ENCODE assay signal across 12 cellular contexts in the genomic region with DNA sequence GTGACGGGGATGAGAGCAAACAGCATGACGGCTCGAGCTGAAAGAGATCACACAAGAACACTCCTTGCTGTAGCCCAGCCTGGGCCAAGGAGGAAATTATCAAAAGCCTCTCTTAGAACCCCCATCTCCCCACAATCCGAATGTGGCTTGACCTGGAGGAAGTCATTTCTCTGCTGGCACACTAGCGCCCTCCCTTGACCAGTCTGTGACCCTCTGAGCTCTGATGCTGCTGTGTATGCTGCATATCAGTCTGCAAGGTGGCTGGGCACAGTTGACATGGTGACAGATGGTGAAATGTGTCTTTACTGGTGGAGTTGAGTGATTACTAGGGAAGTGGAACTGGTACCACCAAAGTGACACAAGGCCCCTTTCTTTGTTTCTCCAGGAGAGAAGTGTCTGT. TPM values are rescaled to one million over a fixed set of nuclear protein-coding genes. Genes with fewer than 3 reads are reported as not detected.
A peak's percentile ranks its signal among the peaks of the same experiment; 100 is the strongest.
DNase-seq lines count a peak whose midpoint lies in the region; ATAC-seq and TF ChIP-seq lines count a peak whose summit lies in the region.
"Had no signal": no experiment of that assay in that cellular context is flagged by ENCODE, and none has a peak within 500 bp of the region (broad histone marks: within the 10 kb centered on the region; RNA-seq: fewer than 3 reads in every experiment).

No MANE protein-coding gene starts in this region.

- DNase-seq in NCI-H2196 (lab: John Stamatoyannopoulos, UW; ENCODE audit: unreplicated experiment) (peak; percentile 2), NCI-H2196 treated with DMSO at 0.1 percent for 48 hours (lab: John Stamatoyannopoulos, UW; ENCODE audit: unreplicated experiment) (no peak), HFFc6 (no peak), UCSD-AML1 (lab: John Stamatoyannopoulos, UW; ENCODE audit: unreplicated experiment) (peak; percentile 83), mesenteric fat pad (ENCODE audit: low spot score) (peak; percentile 62), NCI-H446 treated with DMSO at 0.1 percent for 48 hours (lab: John Stamatoyannopoulos, UW) (no peak)
- no peak for DNase-seq in activated CD8-positive, alpha-beta memory T cell treated with anti-CD3 and anti-CD28 coated beads, Interleukin-2, amount 10 ng/mL, durations not matched to agents 7 days and 5 days
- DNase-seq: nephron progenitor cell; stimulated activated CD4-positive, alpha-beta T cell treated with anti-CD3 and anti-CD28 coated beads, Interleukin-4, amount 100 ng/mL, for 24 hours; thyroid gland had no signal

- CTCF ChIA-PET in activated CD8-positive, alpha-beta memory T cell treated with anti-CD3 and anti-CD28 coated beads, Interleukin-2, amount 10 ng/mL, durations not matched to agents 7 days and 5 days (lab: Charles Lee) = interaction anchor here (1.5 kb wide), 1 partner anchor 16 kb away, joined by 4 read pairs; no protein-coding TSS in a partner anchor

- no peak overlapping the region for H3K27ac Mint-ChIP-seq in HFFc6
- H3K27ac Mint-ChIP-seq in activated CD8-positive, alpha-beta memory T cell treated with anti-CD3 and anti-CD28 coated beads, Interleukin-2, amount 10 ng/mL, durations not matched to agents 7 days and 5 days = no peak overlapping the region
- H3K27ac Mint-ChIP-seq: nephron progenitor cell had no signal

- no peaks in the 10 kb centered on the region for H3K36me3 Mint-ChIP-seq in HFFc6 (ENCODE audit: low read depth)
- no peaks in the 10 kb centered on the region for H3K36me3 Mint-ChIP-seq in activated CD8-positive, alpha-beta memory T cell treated with anti-CD3 and anti-CD28 coated beads, Interleukin-2, amount 10 ng/mL, durations not matched to agents 7 days and 5 days

- H3K4me3 Mint-ChIP-seq in HFFc6 = no peak overlapping the region
- H3K4me3 Mint-ChIP-seq in activated CD8-positive, alpha-beta memory T cell treated with anti-CD3 and anti-CD28 coated beads, Interleukin-2, amount 10 ng/mL, durations not matched to agents 7 days and 5 days = no peak overlapping the region
- H3K4me3 Mint-ChIP-seq: nephron progenitor cell had no signal

- H3K27me3 Mint-ChIP-seq in HFFc6 (ENCODE audit: insufficient read depth) = peaks cover 14% of the 10 kb centered on the region
- peaks cover 28% of the 10 kb centered on the region for H3K27me3 Mint-ChIP-seq in activated CD8-positive, alpha-beta memory T cell treated with anti-CD3 and anti-CD28 coated beads, Interleukin-2, amount 10 ng/mL, durations not matched to agents 7 days and 5 days

- ATAC-seq in GM18873 (IDR thresholded peaks at IDR 0.05; ENCODE audit: low FRiP score, unreplicated experiment) = no peak
- no peak for ATAC-seq in activated CD8-positive, alpha-beta memory T cell treated with anti-CD3 and anti-CD28 coated beads, Interleukin-2, amount 10 ng/mL, durations not matched to agents 7 days and 5 days

- H3K4me1 Mint-ChIP-seq in HFFc6 (ENCODE audit: low read depth) = peaks cover 24% of the 10 kb centered on the region
- peaks cover 4% of the 10 kb centered on the region for H3K4me1 Mint-ChIP-seq in activated CD8-positive, alpha-beta memory T cell treated with anti-CD3 and anti-CD28 coated beads, Interleukin-2, amount 10 ng/mL, durations not matched to agents 7 days and 5 days

- no peaks in the 10 kb centered on the region; the same call in 1 of the 2 replicates for H3K9me3 Mint-ChIP-seq in HFFc6
- H3K9me3 Mint-ChIP-seq in activated CD8-positive, alpha-beta memory T cell treated with anti-CD3 and anti-CD28 coated beads, Interleukin-2, amount 10 ng/mL, durations not matched to agents 7 days and 5 days (ENCODE audit: low read depth) = no peaks in the 10 kb centered on the region
- H3K9me3 Mint-ChIP-seq: nephron progenitor cell had no signal

- TF ChIP-seq CTCF in HFFc6 (IDR thresholded peaks at IDR 0.05) = peak; percentile 47

RNA-seq across cellular contexts. Expression of a gene that starts 3.3 kb away (rescaled TPM):
- total RNA-seq in HFFc6 (2021; fragmentation: NEBNext Ultra II Directional; extraction: Animal tissue kit (Norgen Biotek cat#: 25700)) = not detected
- 0.35 TPM for total RNA-seq in mesenteric fat pad
- total RNA-seq in activated CD8-positive, alpha-beta memory T cell treated with anti-CD3 and anti-CD28 coated beads, Interleukin-2, amount 10 ng/mL, durations not matched to agents 7 days and 5 days = not detected
- total RNA-seq: bronchial epithelial cell had no signal

Comparison
In these comparisons a context has a peak if more than half of its experiments do, and no peak if none do; other contexts are left out.
1. DNase-seq: peak in NCI-H2196 (single experiment), UCSD-AML1 (single experiment) and mesenteric fat pad (single experiment); none in NCI-H2196 treated with DMSO at 0.1 percent for 48 hours (single experiment), HFFc6 (single experiment), NCI-H446 treated with DMSO at 0.1 percent for 48 hours (single experiment) and activated CD8-positive, alpha-beta memory T cell treated with anti-CD3 and anti-CD28 coated beads, Interleukin-2, amount 10 ng/mL, durations not matched to agents 7 days and 5 days (single experiment).